ENCODE assay signal across 16 cellular contexts in the genomic region with DNA sequence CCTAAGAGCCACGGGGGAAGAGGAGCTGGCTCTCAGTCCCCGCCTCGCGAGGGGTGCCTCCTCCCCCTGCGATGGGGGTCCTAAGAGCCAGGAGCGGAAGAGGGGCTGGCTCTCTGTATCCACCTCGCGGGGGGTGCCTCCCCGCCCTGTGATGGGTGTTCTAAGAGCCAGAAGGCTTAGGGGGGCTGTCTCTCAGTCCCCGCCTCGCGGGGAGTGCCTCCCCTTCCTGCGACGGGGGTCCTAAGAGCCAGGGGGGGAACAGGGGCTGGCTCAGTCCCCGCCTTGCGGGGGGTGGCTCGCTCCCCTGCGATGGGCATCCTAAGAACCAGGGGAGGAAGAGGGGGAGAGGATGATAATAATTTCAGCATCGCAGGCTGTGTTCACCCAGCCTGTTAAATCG. TPM values are rescaled to one million over a fixed set of nuclear protein-coding genes. Genes with fewer than 3 reads are reported as not detected.
"Had no signal": no experiment of that assay in that cellular context is flagged by ENCODE, and none has a peak within 500 bp of the region (broad histone marks: within the 10 kb centered on the region; RNA-seq: fewer than 3 reads in every experiment).

No MANE protein-coding gene starts in this region.

RNA-seq across cellular contexts. Expression of a gene that starts 21.9 kb away (rescaled TPM):
- total RNA-seq: activated naive CD4-positive, alpha-beta T cell treated with anti-CD3 and anti-CD28 coated beads for 36 hours; activated naive CD8-positive, alpha-beta T cell treated with anti-CD3 and anti-CD28 coated beads, Interleukin-2, amount 10 ng/mL, durations not matched to agents 7 days and 5 days; activated T-cell treated with anti-CD3 and anti-CD28 coated beads, Interleukin-2, amount 50 U/mL, for 4 hours; activated T-cell treated with anti-CD3 and anti-CD28 coated beads, Interleukin-2, amount 50 U/mL, for 72 hours; activated T-helper 1 cell treated with anti-CD3 and anti-CD28 coated beads, Interleukin-12 subunit alpha, Interleukin-12 subunit beta, Interleukin-2, Interleukin-4 antibody, amounts not matched to agents 30 ng/mL and 10 ng/mL and 1 ng/mL, durations not matched to agents 14 hours and 24 hours and 36 hours; activated T-helper 2 cell treated with anti-CD3 and anti-CD28 coated beads, Interferon-gamma antibody, Interleukin-2, Interleukin-4, amounts not matched to agents 10 μg/mL and 5 μg/mL and 100 μg/mL, durations not matched to agents 14 hours and 24 hours and 36 hours; adrenal gland; ascending aorta; astrocyte; body of pancreas; bronchial epithelial cell; cardiac septum had no signal
- polyA plus RNA-seq: adipose tissue had no signal

RNA-seq across cellular contexts. Expression of a gene that starts 31.9 kb away (rescaled TPM):
- total RNA-seq: activated naive CD4-positive, alpha-beta T cell treated with anti-CD3 and anti-CD28 coated beads for 36 hours; activated naive CD4-positive, alpha-beta T cell treated with anti-CD3 and anti-CD28 coated beads, Interleukin-2, amount 50 U/mL, for 72 hours; activated naive CD8-positive, alpha-beta T cell treated with anti-CD3 and anti-CD28 coated beads for 36 hours; activated naive CD8-positive, alpha-beta T cell treated with anti-CD3 and anti-CD28 coated beads, Interleukin-2, amount 10 ng/mL, durations not matched to agents 7 days and 5 days; activated T-cell treated with anti-CD3 and anti-CD28 coated beads, Interleukin-2, amount 50 U/mL, for 4 hours; activated T-cell treated with anti-CD3 and anti-CD28 coated beads, Interleukin-2, amount 50 U/mL, for 72 hours; activated T-helper 1 cell treated with anti-CD3 and anti-CD28 coated beads, Interleukin-12 subunit alpha, Interleukin-12 subunit beta, Interleukin-2, Interleukin-4 antibody, amounts not matched to agents 30 ng/mL and 10 ng/mL and 1 ng/mL, durations not matched to agents 14 hours and 24 hours and 36 hours; activated T-helper 17 cell treated with anti-CD3 and anti-CD28 coated beads, Interleukin-2, amount 50 U/mL, for 72 hours; activated T-helper 2 cell treated with anti-CD3 and anti-CD28 coated beads, Interferon-gamma antibody, Interleukin-2, Interleukin-4, amounts not matched to agents 10 μg/mL and 5 μg/mL and 100 μg/mL, durations not matched to agents 14 hours and 24 hours and 36 hours had no signal
